10 cellular contexts compared by ENCODE assay signal in the genomic region with DNA sequence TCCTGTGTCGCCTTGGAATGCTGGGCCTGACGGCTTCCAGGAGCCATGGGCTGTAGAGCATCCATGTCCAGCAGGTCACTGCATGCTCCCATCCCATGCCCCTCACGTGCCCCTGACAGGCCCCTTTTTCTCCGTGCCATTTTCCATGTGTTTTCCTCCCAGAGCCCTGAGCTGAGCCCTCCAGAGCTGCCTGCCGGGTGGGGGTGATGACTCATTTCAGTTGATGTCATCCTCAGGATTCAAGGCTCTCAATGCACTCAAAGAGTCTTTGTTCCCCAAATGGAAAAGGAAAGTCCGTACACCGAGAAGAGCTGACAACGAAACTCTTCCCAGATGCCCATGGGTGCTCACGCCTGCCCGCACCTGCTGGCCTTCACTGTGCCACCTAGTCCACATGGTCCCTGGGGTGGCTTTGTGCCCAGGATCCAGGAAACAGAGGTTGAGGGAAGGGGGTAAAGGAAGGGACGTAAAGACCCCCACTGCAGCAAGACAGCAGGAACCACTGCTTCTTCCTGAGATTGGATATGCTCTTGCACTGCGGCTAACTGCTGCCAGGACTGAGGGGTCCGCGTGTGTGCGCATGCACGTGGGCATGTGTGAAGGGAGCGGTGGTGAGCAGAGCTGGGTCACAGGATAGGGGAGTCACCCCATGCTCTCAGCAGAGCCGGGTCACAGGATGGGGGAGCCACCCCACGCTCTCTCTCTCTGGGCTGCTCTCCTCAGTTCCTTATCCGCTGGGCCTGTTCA. TPM values are rescaled to one million over a fixed set of nuclear protein-coding genes. Genes with fewer than 3 reads are reported as not detected.
DNase-seq lines count a peak whose midpoint lies in the region; TF ChIP-seq lines count a peak whose summit lies in the region.
"Had no signal": no experiment of that assay in that cellular context is flagged by ENCODE, and none has a peak within 500 bp of the region (broad histone marks: within the 10 kb centered on the region; RNA-seq: fewer than 3 reads in every experiment).

No MANE protein-coding gene starts in this region.

- H3K4me3 ChIP-seq in mesodermal cell (ENCODE audit: extremely low read depth, insufficient read depth, low read length, poor library complexity, severe bottlenecking) (no peak overlapping the region), testis (no peak overlapping the region)

- peak; percentile 83 for DNase-seq in Ammon's horn (ENCODE audit: low spot score)
- peak; percentile 26 for DNase-seq in NCI-H345 (lab: John Stamatoyannopoulos, UW)
- no peak for DNase-seq in endothelial cell (ENCODE audit: low spot score)
- DNase-seq in NCI-H1105 (lab: John Stamatoyannopoulos, UW), result no peak
- DNase-seq in testis, result no peak
- no peak for DNase-seq in activated naive CD8-positive, alpha-beta T cell treated with anti-CD3 and anti-CD28 coated beads for 36 hours
- DNase-seq in 8988T, result no peak
- DNase-seq: CD4-positive, alpha-beta T cell had no signal

- H3K9me3 ChIP-seq in mesodermal cell (ENCODE audit: control insufficient read depth, low read length), result no peaks in the 10 kb centered on the region
- H3K9me3 ChIP-seq in testis, result no peaks in the 10 kb centered on the region

- H3K27ac ChIP-seq in mesodermal cell (ENCODE audit: low read depth, low read length, severe bottlenecking) (peak overlapping the region; percentile 95), testis (peak overlapping the region in 1 of 2 donors; percentile 47)

- no peaks in the 10 kb centered on the region for H3K36me3 ChIP-seq in mesodermal cell (ENCODE audit: control insufficient read depth, insufficient read depth, low read length)
- no peaks in the 10 kb centered on the region for H3K36me3 ChIP-seq in testis (ENCODE audit: low read depth, missing control alignments)

- H3K4me3 Mint-ChIP-seq in endothelial cell (ENCODE audit: unreplicated experiment), result no peak overlapping the region
- H3K4me3 Mint-ChIP-seq in activated naive CD8-positive, alpha-beta T cell treated with anti-CD3 and anti-CD28 coated beads for 36 hours, result no peak overlapping the region
- H3K4me3 Mint-ChIP-seq: CD4-positive, alpha-beta T cell; central memory CD8-positive, alpha-beta T cell had no signal

- intact Hi-C loops in testis (cut with DNase I; ENCODE audit: low total_unique reads), result no loop called here

- TF ChIP-seq CTCF in endothelial cell (IDR thresholded peaks at IDR 0.05; ENCODE audit: unreplicated experiment), result no peak
- no peak for TF ChIP-seq CTCF in testis (IDR thresholded peaks at IDR 0.05)

- H3K4me1 ChIP-seq in mesodermal cell (ENCODE audit: control insufficient read depth, insufficient read depth, low read length, poor library complexity, severe bottlenecking) (peaks cover 18% of the 10 kb centered on the region), testis (peaks cover 40% of the 10 kb centered on the region)

- H3K27ac Mint-ChIP-seq in endothelial cell (ENCODE audit: unreplicated experiment), result peak overlapping the region; percentile 45
- no peak overlapping the region for H3K27ac Mint-ChIP-seq in activated naive CD8-positive, alpha-beta T cell treated with anti-CD3 and anti-CD28 coated beads for 36 hours
- H3K27ac Mint-ChIP-seq: CD4-positive, alpha-beta T cell had no signal

- H3K27me3 Mint-ChIP-seq in endothelial cell (ENCODE audit: unreplicated experiment), result peaks cover 4% of the 10 kb centered on the region
- H3K27me3 Mint-ChIP-seq in activated naive CD8-positive, alpha-beta T cell treated with anti-CD3 and anti-CD28 coated beads for 36 hours, result peaks cover 11% of the 10 kb centered on the region
- H3K27me3 Mint-ChIP-seq: central memory CD8-positive, alpha-beta T cell had no signal

- WGBS in mesodermal cell (ENCODE audit: insufficient coverage in 2 of 2), 2 experiments, result 73 to 77% methylated on average over 14 to 16 of the region's 20 CpGs
- WGBS in testis, 2 donors, result 65 to 71% methylated on average over 20 of the region's 20 CpGs

- no peak for TF ChIP-seq POLR2A in testis (IDR thresholded peaks at IDR 0.05)

- H3K27me3 ChIP-seq in testis, result no peaks in the 10 kb centered on the region

- no peaks in the 10 kb centered on the region for H3K9me3 Mint-ChIP-seq in endothelial cell (ENCODE audit: unreplicated experiment)
- no peaks in the 10 kb centered on the region for H3K9me3 Mint-ChIP-seq in activated naive CD8-positive, alpha-beta T cell treated with anti-CD3 and anti-CD28 coated beads for 36 hours
- H3K9me3 Mint-ChIP-seq: CD4-positive, alpha-beta T cell; central memory CD8-positive, alpha-beta T cell had no signal

- peaks cover 41% of the 10 kb centered on the region for H3K4me1 Mint-ChIP-seq in endothelial cell (ENCODE audit: unreplicated experiment)
- no peaks in the 10 kb centered on the region for H3K4me1 Mint-ChIP-seq in activated naive CD8-positive, alpha-beta T cell treated with anti-CD3 and anti-CD28 coated beads for 36 hours
- H3K4me1 Mint-ChIP-seq: central memory CD8-positive, alpha-beta T cell had no signal

- H3K36me3 Mint-ChIP-seq in endothelial cell (ENCODE audit: low read depth, unreplicated experiment), result peaks cover 8% of the 10 kb centered on the region
- no peaks in the 10 kb centered on the region for H3K36me3 Mint-ChIP-seq in activated naive CD8-positive, alpha-beta T cell treated with anti-CD3 and anti-CD28 coated beads for 36 hours

RNA-seq across cellular contexts. Expression of gene COL15A1, which starts 27.6 kb away (rescaled TPM):
- total RNA-seq in endothelial cell (ENCODE audit: unreplicated experiment) (24.0 TPM), testis (10 to 100 TPM; 37.2 to 55.5 TPM)
- polyA plus RNA-seq in mesodermal cell (2013, experiment 1 of 2), result 21.2 TPM
- polyA plus RNA-seq in mesodermal cell (2013, experiment 2 of 2), result 15.8 TPM
- 49.4 TPM for polyA plus RNA-seq in testis (ENCODE audit: insufficient read depth, low read depth, low replicate concordance)
- total RNA-seq in activated naive CD8-positive, alpha-beta T cell treated with anti-CD3 and anti-CD28 coated beads for 36 hours, result under 1 TPM in 1 of 2 experiments, not detected in 1; 0.06 TPM
- total RNA-seq: CD4-positive, alpha-beta T cell had no signal

Comparison
In these comparisons a context has a peak if more than half of its experiments do, and no peak if none do; other contexts are left out.
1. DNase-seq: peak in Ammon's horn (single experiment) and NCI-H345 (single experiment); none in endothelial cell (single experiment), NCI-H1105 (single experiment), testis (single experiment), activated naive CD8-positive, alpha-beta T cell treated with anti-CD3 and anti-CD28 coated beads for 36 hours (single experiment) and 8988T (single experiment).
2. RNA of gene COL15A1, which starts 27.6 kb away (total RNA-seq): 37.2 to 55.5 TPM in testis and 24.0 TPM in endothelial cell (single experiment); 0.06 TPM in activated naive CD8-positive, alpha-beta T cell treated with anti-CD3 and anti-CD28 coated beads for 36 hours; every median in the first group is over 10 times any median in the second.